In genomic region chr4:101857176-101857575, GRCh38 we compare ENCODE assay signal across 26 cellular contexts.
"Had no signal": no experiment of that assay in that cellular context is flagged by ENCODE, and none has a peak within 500 bp of the region (broad histone marks: within the 10 kb centered on the region; RNA-seq: fewer than 3 reads in every experiment).

No MANE protein-coding gene starts in this region.

- H3K27ac Mint-ChIP-seq: activated CD8-positive, alpha-beta T cell treated with anti-CD3 and anti-CD28 coated beads for 36 hours; activated T-helper 17 cell treated with anti-CD3 and anti-CD28 coated beads, Interleukin-2, amount 50 U/mL, for 72 hours; dendritic cell treated with granulocyte-macrophage colony-stimulating factor and Interleukin-4, amounts not matched to agents 40 ng/mL and 50 ng/mL, for 4 days; endodermal cell; nephron progenitor cell; stimulated activated naive CD8-positive, alpha-beta T cell treated with anti-CD3 and anti-CD28 coated beads, Interleukin-15, Interleukin-2, amounts not matched to agents 100 ng/mL and 50 ng/mL, for 24 hours; T-helper 17 cell had no signal

- H3K79me2 ChIP-seq: hepatocyte had no signal

- ATAC-seq: activated CD8-positive, alpha-beta T cell treated with anti-CD3 and anti-CD28 coated beads for 36 hours; activated T-cell treated with anti-CD3 and anti-CD28 coated beads, Interleukin-2, amount 50 U/mL, for 4 hours; activated T-helper 17 cell treated with anti-CD3 and anti-CD28 coated beads, Interleukin-2, amount 50 U/mL, for 72 hours; esophagus mucosa; pancreas; T-helper 17 cell had no signal

- H3K4me1 Mint-ChIP-seq: activated T-helper 17 cell treated with anti-CD3 and anti-CD28 coated beads, Interleukin-2, amount 50 U/mL, for 72 hours; endodermal cell had no signal

- DNase-seq: activated CD4-positive, alpha-beta T cell treated with anti-CD3 and anti-CD28 coated beads for 1 hour; activated CD4-positive, alpha-beta T cell treated with anti-CD3 and anti-CD28 coated beads, Interleukin-2, amount 50 U/mL, for 1 hour; activated CD8-positive, alpha-beta T cell treated with anti-CD3 and anti-CD28 coated beads for 36 hours; activated gamma-delta T cell treated with Interleukin-2 at 50 U/mL for 16 hours; activated naive CD4-positive, alpha-beta T cell treated with anti-CD3 and anti-CD28 coated beads, Interleukin-2, amount 50 U/mL, for 16 hours; activated T-cell treated with anti-CD3 and anti-CD28 coated beads, Interleukin-2, amount 50 U/mL, for 4 hours; amygdala; caudate nucleus; endodermal cell; islet precursor cell; left ventricle myocardium inferior; nephron progenitor cell; pancreas; stimulated activated CD4-positive, alpha-beta T cell treated with anti-CD3 and anti-CD28 coated beads, Interleukin-2, amount 100 ng/mL, for 48 hours; T-helper 17 cell; T1000; upper lobe of left lung had no signal

- FAIRE-seq: frontal cortex, pancreas had no signal

- H3K4me3 ChIP-seq: hepatocyte, left ventricle myocardium inferior, lung, pancreas, prostate gland, upper lobe of left lung, vagina had no signal

- H2AFZ ChIP-seq: hepatocyte had no signal

- H3K4me3 Mint-ChIP-seq: activated CD8-positive, alpha-beta T cell treated with anti-CD3 and anti-CD28 coated beads for 36 hours; activated T-cell treated with anti-CD3 and anti-CD28 coated beads, Interleukin-2, amount 50 U/mL, for 4 hours; activated T-helper 17 cell treated with anti-CD3 and anti-CD28 coated beads, Interleukin-2, amount 50 U/mL, for 72 hours; dendritic cell treated with granulocyte-macrophage colony-stimulating factor and Interleukin-4, amounts not matched to agents 40 ng/mL and 50 ng/mL, for 4 days; endodermal cell; nephron progenitor cell; stimulated activated naive CD8-positive, alpha-beta T cell treated with anti-CD3 and anti-CD28 coated beads, Interleukin-15, Interleukin-2, amounts not matched to agents 100 ng/mL and 50 ng/mL, for 24 hours; T-helper 17 cell had no signal

- H3K9me3 Mint-ChIP-seq: activated CD8-positive, alpha-beta T cell treated with anti-CD3 and anti-CD28 coated beads for 36 hours; activated T-cell treated with anti-CD3 and anti-CD28 coated beads, Interleukin-2, amount 50 U/mL, for 4 hours; activated T-helper 17 cell treated with anti-CD3 and anti-CD28 coated beads, Interleukin-2, amount 50 U/mL, for 72 hours; dendritic cell treated with granulocyte-macrophage colony-stimulating factor and Interleukin-4, amounts not matched to agents 40 ng/mL and 50 ng/mL, for 4 days; endodermal cell; nephron progenitor cell; stimulated activated naive CD8-positive, alpha-beta T cell treated with anti-CD3 and anti-CD28 coated beads, Interleukin-15, Interleukin-2, amounts not matched to agents 100 ng/mL and 50 ng/mL, for 24 hours had no signal

- H3K27ac ChIP-seq: hepatocyte, left ventricle myocardium inferior, pancreas, prostate gland, upper lobe of left lung, vagina had no signal

- H3K36me3 ChIP-seq: left ventricle myocardium inferior, pancreas, prostate gland, upper lobe of left lung, vagina had no signal

- H3K27me3 ChIP-seq: hepatocyte, pancreas, upper lobe of left lung, vagina had no signal

- H3K4me2 ChIP-seq: hepatocyte had no signal

- H3K9me3 ChIP-seq: left ventricle myocardium inferior, pancreas, prostate gland, upper lobe of left lung, vagina had no signal

- H3K4me1 ChIP-seq: left ventricle myocardium inferior, pancreas, prostate gland, upper lobe of left lung, vagina had no signal
